ENCODE assay signal across 22 cellular contexts in the genomic region with DNA sequence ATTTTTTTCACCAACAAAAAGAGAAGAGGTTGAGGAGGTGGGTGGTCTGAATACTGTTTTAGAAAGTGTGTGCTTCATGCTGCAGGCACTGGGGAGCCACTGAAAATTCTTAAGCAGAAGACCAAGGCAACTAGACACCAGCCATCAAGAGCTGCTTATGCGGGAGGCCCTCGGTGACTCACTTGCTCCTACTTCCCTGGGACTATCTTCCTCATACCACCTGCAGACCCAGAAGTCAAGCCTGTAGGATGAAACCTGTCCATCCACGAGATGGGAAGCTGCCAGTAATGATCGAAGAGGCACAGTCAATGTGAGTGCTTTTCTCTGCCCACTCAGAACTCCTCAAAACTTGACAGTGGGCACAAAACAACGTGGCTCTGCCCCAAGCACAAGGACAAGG.
DNase-seq lines count a peak whose midpoint lies in the region; ATAC-seq and TF ChIP-seq lines count a peak whose summit lies in the region.
"Had no signal": no experiment of that assay in that cellular context is flagged by ENCODE, and none has a peak within 500 bp of the region (broad histone marks: within the 10 kb centered on the region; RNA-seq: fewer than 3 reads in every experiment).

No MANE protein-coding gene starts in this region.

- no peaks in the 10 kb centered on the region for H3K36me3 ChIP-seq in mucosa of descending colon (ENCODE audit: low read depth)
- H3K36me3 ChIP-seq: adrenal gland, cardiac muscle cell, tibial nerve had no signal

- no peaks in the 10 kb centered on the region for H3K9me3 ChIP-seq in mucosa of descending colon
- H3K9me3 ChIP-seq: adrenal gland, tibial nerve had no signal

- POLR2A ChIA-PET in WTC11 (lab: Charles Lee) = no interaction called here

- H3K4me1 Mint-ChIP-seq in type B pancreatic cell (ENCODE audit: unreplicated experiment) (peaks cover 9% of the 10 kb centered on the region), WTC11 (peaks cover 18% of the 10 kb centered on the region)

- H3K4me3 ChIP-seq in mucosa of descending colon = no peak overlapping the region
- H3K4me3 ChIP-seq: adrenal gland, cardiac muscle cell, tibial nerve had no signal

- H3K4me1 ChIP-seq in mucosa of descending colon (ENCODE audit: low read depth) = no peaks in the 10 kb centered on the region
- H3K4me1 ChIP-seq: adrenal gland, tibial nerve had no signal

- CTCF ChIA-PET in WTC11 (lab: Charles Lee) = interaction anchor here (0.9 kb wide), 1 partner anchor 295 kb away, joined by 3 read pairs; no protein-coding TSS in a partner anchor

- TF ChIP-seq CTCF in mucosa of descending colon (IDR thresholded peaks at IDR 0.05) = no peak
- TF ChIP-seq CTCF in type B pancreatic cell (conservative IDR thresholded peaks at IDR 0.05) = no peak
- no peak for TF ChIP-seq CTCF in WTC11 (IDR thresholded peaks at IDR 0.05)

- H3K36me3 Mint-ChIP-seq in type B pancreatic cell (no peaks in the 10 kb centered on the region), WTC11 (peaks cover 9% of the 10 kb centered on the region)

- ATAC-seq in mucosa of descending colon (peak; percentile 35), HG02870 (IDR thresholded peaks at IDR 0.05; ENCODE audit: unreplicated experiment) (no peak), GM21786 (IDR thresholded peaks at IDR 0.05; ENCODE audit: unreplicated experiment) (no peak), WTC11 (no peak)

- H3K27ac Mint-ChIP-seq in type B pancreatic cell = peak overlapping the region; percentile 68
- no peak overlapping the region for H3K27ac Mint-ChIP-seq in WTC11
- H3K27ac Mint-ChIP-seq: activated CD4-positive, alpha-beta memory T cell treated with anti-CD3 and anti-CD28 coated beads, Interleukin-2, amount 10 ng/mL, durations not matched to agents 7 days and 5 days; stimulated activated naive CD8-positive, alpha-beta T cell treated with anti-CD3 and anti-CD28 coated beads, Interleukin-15, Interleukin-2, amounts not matched to agents 100 ng/mL and 50 ng/mL, for 24 hours; T-helper 1 cell treated with Interleukin-12 subunit alpha and Interleukin-12 subunit beta and Interleukin-4 antibody, amounts not matched to agents 30 μg/mL and 1 μg/mL, for 36 hours had no signal

- H3K4me3 Mint-ChIP-seq in type B pancreatic cell = no peak overlapping the region
- H3K4me3 Mint-ChIP-seq in WTC11 = no peak overlapping the region
- H3K4me3 Mint-ChIP-seq: activated CD4-positive, alpha-beta memory T cell treated with anti-CD3 and anti-CD28 coated beads, Interleukin-2, amount 10 ng/mL, durations not matched to agents 7 days and 5 days; neural crest cell; stimulated activated naive CD8-positive, alpha-beta T cell treated with anti-CD3 and anti-CD28 coated beads, Interleukin-15, Interleukin-2, amounts not matched to agents 100 ng/mL and 50 ng/mL, for 24 hours; T-helper 1 cell treated with Interleukin-12 subunit alpha and Interleukin-12 subunit beta and Interleukin-4 antibody, amounts not matched to agents 30 μg/mL and 1 μg/mL, for 36 hours had no signal

- H3K9me3 Mint-ChIP-seq in type B pancreatic cell = no peaks in the 10 kb centered on the region
- peaks cover 18% of the 10 kb centered on the region for H3K9me3 Mint-ChIP-seq in WTC11
- H3K9me3 Mint-ChIP-seq: activated CD4-positive, alpha-beta memory T cell treated with anti-CD3 and anti-CD28 coated beads, Interleukin-2, amount 10 ng/mL, durations not matched to agents 7 days and 5 days; neural crest cell; stimulated activated naive CD8-positive, alpha-beta T cell treated with anti-CD3 and anti-CD28 coated beads, Interleukin-15, Interleukin-2, amounts not matched to agents 100 ng/mL and 50 ng/mL, for 24 hours; T-helper 1 cell treated with Interleukin-12 subunit alpha and Interleukin-12 subunit beta and Interleukin-4 antibody, amounts not matched to agents 30 μg/mL and 1 μg/mL, for 36 hours had no signal

- peak overlapping the region; percentile 46 for H3K27ac ChIP-seq in caudate nucleus (ENCODE audit: low read depth, low read length)
- H3K27ac ChIP-seq: adrenal gland, cardiac muscle cell, epithelial cell of prostate had no signal

- H3K27me3 Mint-ChIP-seq in type B pancreatic cell = no peaks in the 10 kb centered on the region
- H3K27me3 Mint-ChIP-seq in WTC11 (ENCODE audit: low read depth) = peaks cover 4% of the 10 kb centered on the region
- H3K27me3 Mint-ChIP-seq: activated CD4-positive, alpha-beta memory T cell treated with anti-CD3 and anti-CD28 coated beads, Interleukin-2, amount 10 ng/mL, durations not matched to agents 7 days and 5 days; stimulated activated naive CD8-positive, alpha-beta T cell treated with anti-CD3 and anti-CD28 coated beads, Interleukin-15, Interleukin-2, amounts not matched to agents 100 ng/mL and 50 ng/mL, for 24 hours had no signal

- intact Hi-C loops in mucosa of descending colon (cut with DNase I, micrococcal nuclease) = no loop called here

- DNase-seq in NCI-H2029 (lab: John Stamatoyannopoulos, UW) = peak; percentile 13
- no peak for DNase-seq in NCI-H2029 treated with DMSO at 0.1 percent for 48 hours (lab: John Stamatoyannopoulos, UW)
- DNase-seq in caudate nucleus (lab: John Stamatoyannopoulos, UW) = no peak
- DNase-seq in mucosa of descending colon = no peak
- DNase-seq in type B pancreatic cell (ENCODE audit: extremely low spot score, unreplicated experiment) = no peak
- no peak for DNase-seq in WTC11 (ENCODE audit: low spot score)
- DNase-seq: activated CD4-positive, alpha-beta memory T cell treated with anti-CD3 and anti-CD28 coated beads, Interleukin-2, amount 10 ng/mL, durations not matched to agents 7 days and 5 days; adrenal gland; dermis blood vessel endothelial cell; DMS79 treated with DMSO at 0.1 percent for 48 hours; NCI-H146; NCI-H2171 treated with DMSO at 0.1 percent for 48 hours; NCI-H524 treated with DMSO at 0.1 percent for 48 hours; stimulated activated CD4-positive, alpha-beta T cell treated with anti-CD3 and anti-CD28 coated beads, Interleukin-4, amount 100 ng/mL, for 4 hours had no signal

TF ChIP-seq in WTC11, 78 proteins besides CTCF, POLR2A, EP300 and RAD21:
- TF ChIP-seq RELA (CRISPR knock-in tag; IDR thresholded peaks at IDR 0.05; ENCODE audit: borderline replicate concordance) (no peak), SOX15 (CRISPR knock-in tag; IDR thresholded peaks at IDR 0.05) (no peak), ESRRA (CRISPR knock-in tag; IDR thresholded peaks at IDR 0.05; ENCODE audit: borderline replicate concordance) (no peak), NFE2L1 (CRISPR knock-in tag; IDR thresholded peaks at IDR 0.05) (no peak), OVOL2 (CRISPR knock-in tag; IDR thresholded peaks at IDR 0.05; ENCODE audit: borderline replicate concordance) (no peak)
- TF ChIP-seq, protein P1, sequence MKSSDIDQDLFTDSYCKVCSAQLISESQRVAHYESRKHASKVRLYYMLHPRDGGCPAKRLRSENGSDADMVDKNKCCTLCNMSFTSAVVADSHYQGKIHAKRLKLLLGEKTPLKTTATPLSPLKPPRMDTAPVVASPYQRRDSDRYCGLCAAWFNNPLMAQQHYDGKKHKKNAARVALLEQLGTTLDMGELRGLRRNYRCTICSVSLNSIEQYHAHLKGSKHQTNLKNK (CRISPR knock-in tag; IDR thresholded peaks at IDR 0.05) = no peak
